16 cellular contexts compared by ENCODE assay signal in the genomic region with DNA sequence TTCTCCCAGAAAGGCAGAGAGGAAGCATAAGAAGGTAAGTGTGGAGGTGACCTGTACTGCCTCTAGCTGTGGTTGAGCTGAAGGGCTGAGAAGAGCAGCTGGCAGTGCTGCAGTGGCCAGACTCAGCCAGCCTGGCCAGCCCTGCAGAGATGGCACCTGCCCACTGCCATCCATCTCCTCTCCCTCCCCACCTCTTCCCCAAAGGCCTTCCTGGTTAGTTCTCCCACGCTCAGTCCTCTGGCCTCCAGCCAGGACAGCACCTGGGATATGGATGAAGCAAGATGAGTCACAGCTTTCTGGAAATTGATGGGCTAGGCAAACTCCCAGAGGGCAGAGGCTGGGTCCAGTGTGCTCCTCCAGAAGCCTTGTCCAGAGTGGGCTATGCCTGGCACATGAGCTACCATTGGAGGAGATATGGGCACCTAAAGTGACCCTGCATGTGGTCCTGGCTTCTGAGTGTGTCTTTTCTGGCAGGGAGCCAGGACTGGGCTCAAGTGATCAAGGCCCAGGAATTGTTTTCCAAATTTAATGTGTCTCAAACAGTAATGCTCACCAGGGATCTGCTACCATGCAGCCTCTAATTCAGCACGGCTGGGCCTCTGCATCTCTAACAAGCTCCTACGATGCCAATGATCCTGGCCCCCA.
DNase-seq lines count a peak whose midpoint lies in the region; ATAC-seq and TF ChIP-seq lines count a peak whose summit lies in the region.
"Had no signal": no experiment of that assay in that cellular context is flagged by ENCODE, and none has a peak within 500 bp of the region (broad histone marks: within the 10 kb centered on the region; RNA-seq: fewer than 3 reads in every experiment).

No MANE protein-coding gene starts in this region.

- H3K4me1 Mint-ChIP-seq in activated CD4-positive, alpha-beta T cell treated with anti-CD3 and anti-CD28 coated beads, Interleukin-2, amount 10 ng/mL, durations not matched to agents 7 days and 5 days = peaks cover 14% of the 10 kb centered on the region

- no peak overlapping the region for H3K4me3 ChIP-seq in PC-9
- no peak overlapping the region for H3K4me3 ChIP-seq in fibroblast of villous mesenchyme (ENCODE audit: low read depth, low read length)
- H3K4me3 ChIP-seq in thyroid gland (replicated peaks in 1 of 3) = no peak overlapping the region

- peaks cover 3% of the 10 kb centered on the region for H3K9me3 Mint-ChIP-seq in activated CD4-positive, alpha-beta T cell treated with anti-CD3 and anti-CD28 coated beads, Interleukin-2, amount 10 ng/mL, durations not matched to agents 7 days and 5 days
- H3K9me3 Mint-ChIP-seq: HFFc6 had no signal

- no peaks in the 10 kb centered on the region for H3K27me3 Mint-ChIP-seq in activated CD4-positive, alpha-beta T cell treated with anti-CD3 and anti-CD28 coated beads, Interleukin-2, amount 10 ng/mL, durations not matched to agents 7 days and 5 days

- TF ChIP-seq POLR2A in thyroid gland (IDR thresholded peaks at IDR 0.05) = no peak

- no peak for TF ChIP-seq CTCF in PC-9 (conservative IDR thresholded peaks at IDR 0.05)
- no peak for TF ChIP-seq CTCF in fibroblast of villous mesenchyme (IDR thresholded peaks at IDR 0.05; ENCODE audit: insufficient read depth, low read depth, low read length)
- no peak for TF ChIP-seq CTCF in thyroid gland (IDR thresholded peaks at IDR 0.05)

- POLR2A ChIA-PET in PC-9 (lab: Charles Lee; ENCODE audit: unreplicated experiment) = interaction anchor here (0.6 to 1.4 kb wide), 2 partner anchors 81 to 88 kb away, joined by 3 to 7 read pairs; a partner anchor contains a TSS
- POLR2A ChIA-PET in activated CD4-positive, alpha-beta T cell treated with anti-CD3 and anti-CD28 coated beads, Interleukin-2, amount 10 ng/mL, durations not matched to agents 7 days and 5 days (lab: Charles Lee) = no interaction called here

- 63 to 70% methylated on average over 3 of the region's 3 CpGs for WGBS in thyroid gland, 2 donors

- peaks cover 7% of the 10 kb centered on the region; the same call in 1 of the 2 replicates for H3F3A ChIP-seq in PC-9 (ENCODE audit: insufficient read depth, low read depth)

- no peak for ATAC-seq in GM21526 (IDR thresholded peaks at IDR 0.05; ENCODE audit: low FRiP score, unreplicated experiment)
- ATAC-seq: activated CD8-positive, alpha-beta T cell treated with anti-CD3 and anti-CD28 coated beads, Interleukin-2, amount 10 ng/mL, durations not matched to agents 7 days and 5 days had no signal

- no peaks in the 10 kb centered on the region for H3K36me3 Mint-ChIP-seq in activated CD4-positive, alpha-beta T cell treated with anti-CD3 and anti-CD28 coated beads, Interleukin-2, amount 10 ng/mL, durations not matched to agents 7 days and 5 days (ENCODE audit: low read depth)

- DNase-seq in NCI-H748 (lab: John Stamatoyannopoulos, UW; ENCODE audit: unreplicated experiment) (peak; percentile 8), NCI-H748 treated with DMSO at 0.1 percent for 48 hours (lab: John Stamatoyannopoulos, UW) (no peak), PC-9 (peak; percentile 89 to 90), fibroblast of villous mesenchyme (ENCODE audit: low read depth) (peak; percentile 28), thyroid gland (peak; percentile 78 to 83), NOMO-1 treated with DMSO at 0.1 percent for 48 hours (lab: John Stamatoyannopoulos, UW; ENCODE audit: unreplicated experiment) (no peak)
- DNase-seq in activated CD4-positive, alpha-beta T cell treated with anti-CD3 and anti-CD28 coated beads, Interleukin-2, amount 10 ng/mL, durations not matched to agents 7 days and 5 days = no peak
- DNase-seq: activated CD8-positive, alpha-beta T cell treated with anti-CD3 and anti-CD28 coated beads, Interleukin-2, amount 10 ng/mL, durations not matched to agents 7 days and 5 days; amniotic stem cell; GF-D8; HFFc6; mesendoderm; NCI-H2107; stimulated activated CD8-positive, alpha-beta memory T cell treated with anti-CD3 and anti-CD28 coated beads, Interleukin-4, amount 100 ng/mL, for 48 hours had no signal

- H3K9me2 ChIP-seq in PC-9 (ENCODE audit: insufficient read depth) = no peaks in the 10 kb centered on the region

- no peaks in the 10 kb centered on the region for H3K27me3 ChIP-seq in PC-9 (ENCODE audit: insufficient read depth, low read depth)
- no peaks in the 10 kb centered on the region for H3K27me3 ChIP-seq in thyroid gland

- CTCF ChIA-PET in PC-9 (lab: Charles Lee) = no interaction called here
- CTCF ChIA-PET in activated CD4-positive, alpha-beta T cell treated with anti-CD3 and anti-CD28 coated beads, Interleukin-2, amount 10 ng/mL, durations not matched to agents 7 days and 5 days (lab: Charles Lee) = interaction anchor here (0.8 to 1.1 kb wide), 2 partner anchors 13 to 23 kb away, joined by 3 read pairs; no protein-coding TSS in a partner anchor

- H3K4me2 ChIP-seq in PC-9 = peak overlapping the region; percentile 21; the same call in 1 of the 2 replicates

- no peak overlapping the region for H3K27ac Mint-ChIP-seq in activated CD4-positive, alpha-beta T cell treated with anti-CD3 and anti-CD28 coated beads, Interleukin-2, amount 10 ng/mL, durations not matched to agents 7 days and 5 days
- H3K27ac Mint-ChIP-seq: activated CD8-positive, alpha-beta T cell treated with anti-CD3 and anti-CD28 coated beads, Interleukin-2, amount 10 ng/mL, durations not matched to agents 7 days and 5 days; HFFc6 had no signal

- H3K9me3 ChIP-seq in PC-9 (ENCODE audit: insufficient read depth, low read depth) = no peaks in the 10 kb centered on the region
- no peaks in the 10 kb centered on the region for H3K9me3 ChIP-seq in thyroid gland

- H3K4me1 ChIP-seq in PC-9 (replicated peaks; ENCODE audit: insufficient read depth) (peaks cover 38% of the 10 kb centered on the region), thyroid gland (peaks cover 0 to 16% of the 10 kb centered on the region in 2 donors)

- intact Hi-C loops in PC-9 (cut with micrococcal nuclease; ENCODE audit: unreplicated experiment) = loop anchor here (5.0 kb wide), 1 partner anchor 186 kb away; no protein-coding TSS in a partner anchor
- intact Hi-C loops in thyroid gland (cut with DNase I) = no loop called here

- no peak overlapping the region for H3K4me3 Mint-ChIP-seq in activated CD4-positive, alpha-beta T cell treated with anti-CD3 and anti-CD28 coated beads, Interleukin-2, amount 10 ng/mL, durations not matched to agents 7 days and 5 days
- H3K4me3 Mint-ChIP-seq: activated CD8-positive, alpha-beta T cell treated with anti-CD3 and anti-CD28 coated beads, Interleukin-2, amount 10 ng/mL, durations not matched to agents 7 days and 5 days; HFFc6 had no signal

- H3K27ac ChIP-seq in PC-9 (peak overlapping the region; percentile 41), thyroid gland (peak overlapping the region in 1 of 3 donors; percentile 4)
- H3K27ac ChIP-seq: HL-60 had no signal

- H3K36me3 ChIP-seq in PC-9 (ENCODE audit: low read depth) (no peaks in the 10 kb centered on the region), thyroid gland (no peaks in the 10 kb centered on the region)

- BruUV-seq in PC-9 (replicated peaks; lab: Mats Ljungman, UMichigan) = no TSS peak

- no peak overlapping the region for H2AFZ ChIP-seq in PC-9

- no peaks in the 10 kb centered on the region for H4K20me1 ChIP-seq in PC-9 (ENCODE audit: insufficient read depth)

- no peaks in the 10 kb centered on the region for H3K79me2 ChIP-seq in PC-9 (ENCODE audit: low read depth)

Comparison
In these comparisons a context has a peak if more than half of its experiments do, and no peak if none do; other contexts are left out.
1. DNase-seq: peak in NCI-H748 (single experiment), PC-9 (2 of 2), fibroblast of villous mesenchyme (single experiment) and thyroid gland (2 of 2); none in NCI-H748 treated with DMSO at 0.1 percent for 48 hours (single experiment), NOMO-1 treated with DMSO at 0.1 percent for 48 hours (single experiment) and activated CD4-positive, alpha-beta T cell treated with anti-CD3 and anti-CD28 coated beads, Interleukin-2, amount 10 ng/mL, durations not matched to agents 7 days and 5 days (single experiment).